ENCODE assay signal across 13 cellular contexts in the genomic region with DNA sequence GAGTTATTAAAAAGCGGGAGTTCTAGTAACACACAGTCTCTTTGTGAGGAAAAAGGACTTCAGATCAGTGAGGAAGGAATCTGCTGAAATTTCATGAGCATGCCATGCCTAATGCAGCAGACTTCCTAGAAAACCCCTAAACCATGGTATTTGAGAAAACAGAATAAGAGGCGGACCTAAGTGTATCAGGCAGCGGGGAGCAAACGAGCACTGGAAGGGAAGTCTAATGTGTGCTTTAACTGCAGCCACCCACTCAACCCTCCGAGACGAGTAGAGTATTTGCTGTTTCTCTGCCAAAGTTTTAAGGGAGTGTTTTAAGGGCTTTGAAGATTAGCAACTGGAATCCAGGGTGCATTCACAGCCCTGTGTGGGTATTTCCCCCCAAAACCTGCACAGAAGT. TPM values are rescaled to one million over a fixed set of nuclear protein-coding genes. Genes with fewer than 3 reads are reported as not detected.
DNase-seq lines count a peak whose midpoint lies in the region; ATAC-seq and TF ChIP-seq lines count a peak whose summit lies in the region.
"Had no signal": no experiment of that assay in that cellular context is flagged by ENCODE, and none has a peak within 500 bp of the region (broad histone marks: within the 10 kb centered on the region; RNA-seq: fewer than 3 reads in every experiment).

No MANE protein-coding gene starts in this region.

- H3K27me3 Mint-ChIP-seq in activated CD4-positive, alpha-beta memory T cell treated with anti-CD3 and anti-CD28 coated beads, Interleukin-2, amount 10 ng/mL, durations not matched to agents 7 days and 5 days = no peaks in the 10 kb centered on the region
- H3K27me3 Mint-ChIP-seq in activated CD4-positive, alpha-beta memory T cell treated with anti-CD3 and anti-CD28 coated beads for 36 hours = no peaks in the 10 kb centered on the region
- no peaks in the 10 kb centered on the region for H3K27me3 Mint-ChIP-seq in neural crest cell (ENCODE audit: low read depth)

- TF ChIP-seq POLR2A in transverse colon (IDR thresholded peaks at IDR 0.05) = no peak

- H3K4me3 ChIP-seq in transverse colon = no peak overlapping the region
- H3K4me3 ChIP-seq: adrenal gland had no signal

- TF ChIP-seq CTCF in neural crest cell (conservative IDR thresholded peaks at IDR 0.05) (no peak), transverse colon (IDR thresholded peaks at IDR 0.05) (no peak)

- H3K9me3 Mint-ChIP-seq in activated CD4-positive, alpha-beta memory T cell treated with anti-CD3 and anti-CD28 coated beads, Interleukin-2, amount 10 ng/mL, durations not matched to agents 7 days and 5 days = no peaks in the 10 kb centered on the region
- H3K9me3 Mint-ChIP-seq in activated CD4-positive, alpha-beta memory T cell treated with anti-CD3 and anti-CD28 coated beads for 36 hours = no peaks in the 10 kb centered on the region
- H3K9me3 Mint-ChIP-seq in neural crest cell = no peaks in the 10 kb centered on the region

- POLR2A ChIA-PET in activated CD4-positive, alpha-beta memory T cell treated with anti-CD3 and anti-CD28 coated beads, Interleukin-2, amount 10 ng/mL, durations not matched to agents 7 days and 5 days (lab: Charles Lee) = no interaction called here
- POLR2A ChIA-PET in activated CD4-positive, alpha-beta memory T cell treated with anti-CD3 and anti-CD28 coated beads for 36 hours (lab: Charles Lee) = interaction anchor here (0.7 kb wide), 1 partner anchor 63 kb away, joined by 5 read pairs; no protein-coding TSS in a partner anchor
- POLR2A ChIA-PET in HEK293T (lab: Yijun Ruan, JAX) = interaction anchor here (0.6 to 0.7 kb wide), 3 partner anchors 36 to 149 kb away, joined by 3 read pairs; no protein-coding TSS in a partner anchor

- CTCF ChIA-PET in activated CD4-positive, alpha-beta memory T cell treated with anti-CD3 and anti-CD28 coated beads, Interleukin-2, amount 10 ng/mL, durations not matched to agents 7 days and 5 days (lab: Charles Lee) = no interaction called here
- CTCF ChIA-PET in activated CD4-positive, alpha-beta memory T cell treated with anti-CD3 and anti-CD28 coated beads for 36 hours (lab: Charles Lee) = no interaction called here
- CTCF ChIA-PET in HEK293T (lab: Yijun Ruan, JAX) = interaction anchor here (1.2 kb wide), 1 partner anchor 19 kb away, joined by 3 read pairs; no protein-coding TSS in a partner anchor

- WGBS in transverse colon (ENCODE audit: low coverage in 1 of 2), 2 donors = 47 to 83% methylated on average over 3 to 6 of the region's 6 CpGs

- peak overlapping the region; percentile 14 to 59 (median 52) for H3K27ac ChIP-seq in transverse colon
- H3K27ac ChIP-seq: adrenal gland had no signal

- H3K36me3 ChIP-seq in transverse colon = peaks cover 0 to 18% (median 6%) of the 10 kb centered on the region in 4 donors

- H3K27me3 ChIP-seq in transverse colon = no peaks in the 10 kb centered on the region
- H3K27me3 ChIP-seq: adrenal gland had no signal

- H3K4me3 Mint-ChIP-seq in activated CD4-positive, alpha-beta memory T cell treated with anti-CD3 and anti-CD28 coated beads, Interleukin-2, amount 10 ng/mL, durations not matched to agents 7 days and 5 days = no peak overlapping the region
- no peak overlapping the region for H3K4me3 Mint-ChIP-seq in activated CD4-positive, alpha-beta memory T cell treated with anti-CD3 and anti-CD28 coated beads for 36 hours
- H3K4me3 Mint-ChIP-seq in neural crest cell = no peak overlapping the region
- H3K4me3 Mint-ChIP-seq: activated CD8-positive, alpha-beta T cell treated with anti-CD3 and anti-CD28 coated beads, Interleukin-2, amount 10 ng/mL, durations not matched to agents 7 days and 5 days had no signal

- H3K36me3 Mint-ChIP-seq in activated CD4-positive, alpha-beta memory T cell treated with anti-CD3 and anti-CD28 coated beads, Interleukin-2, amount 10 ng/mL, durations not matched to agents 7 days and 5 days (ENCODE audit: low read depth) = peaks cover 31% of the 10 kb centered on the region
- peaks cover 22% of the 10 kb centered on the region for H3K36me3 Mint-ChIP-seq in activated CD4-positive, alpha-beta memory T cell treated with anti-CD3 and anti-CD28 coated beads for 36 hours
- peaks cover 6% of the 10 kb centered on the region for H3K36me3 Mint-ChIP-seq in neural crest cell (ENCODE audit: low read depth)

- ATAC-seq in Right ventricle myocardium superior (ENCODE audit: poor library complexity) = peak; percentile 25
- ATAC-seq in GM19395 (IDR thresholded peaks at IDR 0.05; ENCODE audit: unreplicated experiment) = no peak
- ATAC-seq: activated CD8-positive, alpha-beta T cell treated with anti-CD3 and anti-CD28 coated beads, Interleukin-2, amount 10 ng/mL, durations not matched to agents 7 days and 5 days had no signal

- intact Hi-C loops in activated CD4-positive, alpha-beta memory T cell treated with anti-CD3 and anti-CD28 coated beads for 36 hours (cut with micrococcal nuclease) = no loop called here
- intact Hi-C loops in Right ventricle myocardium superior (cut with DNase I) (loop anchor here (10.0 kb wide), 1 partner anchor 143 kb away; the partner anchor contains the start of gene SPPL3), transverse colon (cut with DNase I; ENCODE audit: low total_unique reads) (no loop called here)

- H3K4me1 ChIP-seq in transverse colon = peaks cover 3 to 21% (median 12%) of the 10 kb centered on the region in 4 donors
- H3K4me1 ChIP-seq: adrenal gland had no signal

- H3K9me3 ChIP-seq in transverse colon = no peaks in the 10 kb centered on the region
- H3K9me3 ChIP-seq: adrenal gland had no signal

- H3K27ac Mint-ChIP-seq in activated CD4-positive, alpha-beta memory T cell treated with anti-CD3 and anti-CD28 coated beads, Interleukin-2, amount 10 ng/mL, durations not matched to agents 7 days and 5 days = peak overlapping the region; percentile 4
- no peak overlapping the region for H3K27ac Mint-ChIP-seq in activated CD4-positive, alpha-beta memory T cell treated with anti-CD3 and anti-CD28 coated beads for 36 hours
- H3K27ac Mint-ChIP-seq in neural crest cell (ENCODE audit: unreplicated experiment) = peak overlapping the region; percentile 22
- H3K27ac Mint-ChIP-seq: activated CD8-positive, alpha-beta T cell treated with anti-CD3 and anti-CD28 coated beads, Interleukin-2, amount 10 ng/mL, durations not matched to agents 7 days and 5 days had no signal

- in situ Hi-C loops in transverse colon (cut with MboI; ENCODE audit: low pct_ligation_motif_present in 1 of 4, low pct_unique_long_range_greater_than_20kb in 1 of 4, low sequenced_read_pairs in 3 of 4) = no loop called here

- TF ChIP-seq EP300 in transverse colon (IDR thresholded peaks at IDR 0.05; ENCODE audit: low read depth) = no peak

- peaks cover 18% of the 10 kb centered on the region for H3K4me1 Mint-ChIP-seq in activated CD4-positive, alpha-beta memory T cell treated with anti-CD3 and anti-CD28 coated beads, Interleukin-2, amount 10 ng/mL, durations not matched to agents 7 days and 5 days
- peaks cover 11% of the 10 kb centered on the region for H3K4me1 Mint-ChIP-seq in activated CD4-positive, alpha-beta memory T cell treated with anti-CD3 and anti-CD28 coated beads for 36 hours (ENCODE audit: low read depth)
- peaks cover 14% of the 10 kb centered on the region for H3K4me1 Mint-ChIP-seq in neural crest cell

- no peak for DNase-seq in activated CD4-positive, alpha-beta memory T cell treated with anti-CD3 and anti-CD28 coated beads, Interleukin-2, amount 10 ng/mL, durations not matched to agents 7 days and 5 days
- no peak for DNase-seq in activated CD4-positive, alpha-beta memory T cell treated with anti-CD3 and anti-CD28 coated beads for 36 hours
- no peak for DNase-seq in Right ventricle myocardium superior
- DNase-seq in neural crest cell (ENCODE audit: low read depth, low spot score) = no peak
- DNase-seq in transverse colon = no peak
- DNase-seq in NCI-H524 treated with DMSO at 0.1 percent for 48 hours (lab: John Stamatoyannopoulos, UW) = no peak
- DNase-seq in HEK293T (ENCODE audit: extremely low spot score) = no peak
- DNase-seq: ACHN; activated CD8-positive, alpha-beta T cell treated with anti-CD3 and anti-CD28 coated beads, Interleukin-2, amount 10 ng/mL, durations not matched to agents 7 days and 5 days; adrenal gland; EL; NCI-H1092 treated with DMSO at 0.1 percent for 48 hours had no signal

TF ChIP-seq in HEK293T, 16 proteins besides CTCF, POLR2A, EP300 and RAD21:
- TF ChIP-seq ZNF384 (IDR thresholded peaks at IDR 0.05) (no peak), CTBP1 (IDR thresholded peaks at IDR 0.05; ENCODE audit: borderline replicate concordance) (no peak), FOXK2 (IDR thresholded peaks at IDR 0.05) (no peak), ARNT (IDR thresholded peaks at IDR 0.05) (no peak), SUZ12 (IDR thresholded peaks at IDR 0.05) (no peak), NFRKB (IDR thresholded peaks at IDR 0.05) (no peak), BHLHE40 (IDR thresholded peaks at IDR 0.05; ENCODE audit: borderline replicate concordance) (no peak), TARDBP (IDR thresholded peaks at IDR 0.05) (no peak), PKNOX1 (IDR thresholded peaks at IDR 0.05) (no peak)

RNA-seq across cellular contexts. Expression of gene ACADS, which starts 36.5 kb away (rescaled TPM):
- 10 to 100 TPM; 13.7 to 14.9 TPM for total RNA-seq in activated CD4-positive, alpha-beta memory T cell treated with anti-CD3 and anti-CD28 coated beads, Interleukin-2, amount 10 ng/mL, durations not matched to agents 7 days and 5 days
- 10 to 100 TPM; 15.6 to 16.6 TPM for total RNA-seq in activated CD4-positive, alpha-beta memory T cell treated with anti-CD3 and anti-CD28 coated beads for 36 hours
- 113 TPM for total RNA-seq in Right ventricle myocardium superior
- 5.6 and 5.9 TPM in 2 replicates for total RNA-seq in neural crest cell
- total RNA-seq in transverse colon = 100 to 1,000 TPM; 224 to 338 (median 297) TPM

RNA-seq across cellular contexts. Expression of gene UNC119B, which starts 51.8 kb away (rescaled TPM):
- 10 to 100 TPM; 22.4 to 23.6 TPM for total RNA-seq in activated CD4-positive, alpha-beta memory T cell treated with anti-CD3 and anti-CD28 coated beads, Interleukin-2, amount 10 ng/mL, durations not matched to agents 7 days and 5 days
- total RNA-seq in activated CD4-positive, alpha-beta memory T cell treated with anti-CD3 and anti-CD28 coated beads for 36 hours = 10 to 100 TPM; 28.2 to 31.3 TPM
- 13.4 TPM for total RNA-seq in Right ventricle myocardium superior
- 79.7 and 80.0 TPM in 2 replicates for total RNA-seq in neural crest cell
- total RNA-seq in transverse colon = 10 to 100 TPM in 3 of 4 donors, 1 to 10 TPM in 1; 9.8 to 25.4 (median 21.5) TPM
